In genomic region chr6:88494401-88495140, GRCh38 we compare ENCODE assay signal across 13 cellular contexts.
DNase-seq lines count a peak whose midpoint lies in the region; ATAC-seq and TF ChIP-seq lines count a peak whose summit lies in the region.
"Had no signal": no experiment of that assay in that cellular context is flagged by ENCODE, and none has a peak within 500 bp of the region (broad histone marks: within the 10 kb centered on the region; RNA-seq: fewer than 3 reads in every experiment).

No MANE protein-coding gene starts in this region.

- H3K36me3 Mint-ChIP-seq in mesothelial cell of epicardium: no peaks in the 10 kb centered on the region
- no peaks in the 10 kb centered on the region for H3K36me3 Mint-ChIP-seq in glutamatergic neuron (ENCODE audit: unreplicated experiment)
- H3K36me3 Mint-ChIP-seq: CD4-positive, CD25-positive, alpha-beta regulatory T cell had no signal

- DNase-seq in NOMO-1 (lab: John Stamatoyannopoulos, UW; ENCODE audit: unreplicated experiment in 2 of 2) (peak; percentile 5 to 48), SW480 (ENCODE audit: low spot score) (no peak), mesothelial cell of epicardium (ENCODE audit: low spot score in 2 of 2, unreplicated experiment in 2 of 2) (no peak), glutamatergic neuron (no peak), smooth muscle cell (lab: John Stamatoyannopoulos, UW; ENCODE audit: unreplicated experiment) (no peak)
- DNase-seq: activated CD4-positive, alpha-beta T cell treated with anti-CD3 and anti-CD28 coated beads for 4 hours; CD4-positive, CD25-positive, alpha-beta regulatory T cell; endodermal cell; SHP77 treated with DMSO at 0.1 percent for 48 hours had no signal

- 92% methylated on average over 3 of the region's 3 CpGs for WGBS in smooth muscle cell (ENCODE audit: low lambda C conversion rate)

- no peaks in the 10 kb centered on the region for H3K36me3 ChIP-seq in smooth muscle cell (ENCODE audit: low read depth)

- H3F3A ChIP-seq in smooth muscle cell (ENCODE audit: low read depth): no peaks in the 10 kb centered on the region

- peaks cover 5% of the 10 kb centered on the region for H3K4me1 ChIP-seq in smooth muscle cell (ENCODE audit: low read depth)

- H4K20me1 ChIP-seq in smooth muscle cell (ENCODE audit: low read depth): no peaks in the 10 kb centered on the region

- H3K27me3 ChIP-seq in smooth muscle cell (ENCODE audit: low read depth): no peaks in the 10 kb centered on the region
- H3K27me3 ChIP-seq: hepatocyte had no signal

- H3K4me1 Mint-ChIP-seq in mesothelial cell of epicardium (no peaks in the 10 kb centered on the region), glutamatergic neuron (ENCODE audit: low read depth, unreplicated experiment) (peaks cover 20% of the 10 kb centered on the region)
- H3K4me1 Mint-ChIP-seq: CD4-positive, CD25-positive, alpha-beta regulatory T cell; endodermal cell had no signal

- H3K79me2 ChIP-seq in smooth muscle cell (ENCODE audit: low read depth): no peaks in the 10 kb centered on the region
- H3K79me2 ChIP-seq: hepatocyte had no signal

- H3K4me3 ChIP-seq in smooth muscle cell: no peak overlapping the region
- H3K4me3 ChIP-seq: hepatocyte had no signal

- no peak overlapping the region for H3K4me2 ChIP-seq in smooth muscle cell
- H3K4me2 ChIP-seq: hepatocyte had no signal

- peaks cover 10% of the 10 kb centered on the region for H3K9me3 Mint-ChIP-seq in mesothelial cell of epicardium
- peaks cover 4% of the 10 kb centered on the region for H3K9me3 Mint-ChIP-seq in glutamatergic neuron (ENCODE audit: unreplicated experiment)

- H3K27me3 Mint-ChIP-seq in mesothelial cell of epicardium (ENCODE audit: low read depth) (peaks cover 4% of the 10 kb centered on the region), glutamatergic neuron (ENCODE audit: unreplicated experiment) (peaks cover 5% of the 10 kb centered on the region)
- H3K27me3 Mint-ChIP-seq: CD4-positive, CD25-positive, alpha-beta regulatory T cell had no signal

- H3K9me3 ChIP-seq in smooth muscle cell (replicated peaks; ENCODE audit: low read depth): no peaks in the 10 kb centered on the region

- H3K9ac ChIP-seq in smooth muscle cell (ENCODE audit: low read depth): no peak overlapping the region

- TF ChIP-seq POLR2A in GM18505 (IDR thresholded peaks at IDR 0.05; ENCODE audit: borderline replicate concordance, extremely low read depth, insufficient read depth, insufficient read length): no peak

- no peak overlapping the region for H3K27ac Mint-ChIP-seq in mesothelial cell of epicardium
- H3K27ac Mint-ChIP-seq in glutamatergic neuron (ENCODE audit: unreplicated experiment): no peak overlapping the region
- H3K27ac Mint-ChIP-seq: CD4-positive, CD25-positive, alpha-beta regulatory T cell; endodermal cell had no signal

- H3K4me3 Mint-ChIP-seq in mesothelial cell of epicardium (no peak overlapping the region), glutamatergic neuron (ENCODE audit: unreplicated experiment) (no peak overlapping the region)
- H3K4me3 Mint-ChIP-seq: CD4-positive, CD25-positive, alpha-beta regulatory T cell; endodermal cell had no signal

- no peak overlapping the region for H3K27ac ChIP-seq in smooth muscle cell (ENCODE audit: low read depth)
- H3K27ac ChIP-seq: hepatocyte had no signal

- H2AFZ ChIP-seq in smooth muscle cell (ENCODE audit: low read depth): no peak overlapping the region
- H2AFZ ChIP-seq: hepatocyte had no signal

- TF ChIP-seq CTCF in mesothelial cell of epicardium (IDR thresholded peaks at IDR 0.05; ENCODE audit: unreplicated experiment): no peak
- no peak for TF ChIP-seq CTCF in glutamatergic neuron (IDR thresholded peaks at IDR 0.05; ENCODE audit: partially characterized antibody, unreplicated experiment)
- TF ChIP-seq CTCF in smooth muscle cell (IDR thresholded peaks at IDR 0.05; ENCODE audit: borderline replicate concordance, insufficient read depth, poor library complexity, severe bottlenecking): no peak

- ATAC-seq in GM18505 (IDR thresholded peaks at IDR 0.05; ENCODE audit: unreplicated experiment): peak; percentile 70
- peak; percentile 61 for ATAC-seq in GM19467 (IDR thresholded peaks at IDR 0.05; ENCODE audit: unreplicated experiment)
- ATAC-seq in HG02943 (IDR thresholded peaks at IDR 0.05; ENCODE audit: low read depth, unreplicated experiment): peak; percentile 70

Comparison
In these comparisons a context has a peak if more than half of its experiments do, and no peak if none do; other contexts are left out.
1. DNase-seq: peak in NOMO-1 (2 of 2); none in SW480 (single experiment), mesothelial cell of epicardium (0 of 2), glutamatergic neuron (single experiment) and smooth muscle cell (single experiment).
2. Peak in every context shown above with its lines, with median percentiles within 50 percentile points of each other: ATAC-seq.